In genomic region chr1:19664453-19665043, GRCh38 we compare ENCODE assay signal across 1 cellular context.
TF ChIP-seq lines count a peak whose summit lies in the region.

Gene HTR6 (plus strand): TSS chr1:19664875. CDS start chr1:19665754, 879 bp downstream.

TF ChIP-seq in HEK293, 187 proteins besides CTCF, POLR2A, EP300 and RAD21 (continued from another document):
- TF ChIP-seq TSHZ1 (tag by site-specific recombination; IDR thresholded peaks at IDR 0.05; ENCODE audit: borderline replicate concordance) (no peak), ZEB2 (tag by site-specific recombination; IDR thresholded peaks at IDR 0.05) (no peak), KLF9 (tag by site-specific recombination; IDR thresholded peaks at IDR 0.05; ENCODE audit: low read depth) (0 out of 2 replicates have a peak, but pooled peaks have one; percentile 37), WT1 (tag by site-specific recombination; IDR thresholded peaks at IDR 0.05) (no peak), ZNF140 (tag by site-specific recombination; IDR thresholded peaks at IDR 0.05) (no peak), ZBTB7A (tag by site-specific recombination; IDR thresholded peaks at IDR 0.05; ENCODE audit: low read depth) (peak; percentile 40; the same call in 1 of the 2 replicates), ZNF785 (tag by site-specific recombination; IDR thresholded peaks at IDR 0.05) (no peak), GLIS2 (tag by site-specific recombination; IDR thresholded peaks at IDR 0.05) (peak; percentile 33; the same call in 1 of the 2 replicates), SP2 (tag by site-specific recombination; IDR thresholded peaks at IDR 0.05) (peak; percentile 40), GLIS1 (tag by site-specific recombination; IDR thresholded peaks at IDR 0.05) (peak; percentile 50), GLI4 (tag by site-specific recombination; IDR thresholded peaks at IDR 0.05) (no peak), ZNF211 (tag by site-specific recombination; IDR thresholded peaks at IDR 0.05; ENCODE audit: low read depth) (no peak)
- TF ChIP-seq, protein P1, sequence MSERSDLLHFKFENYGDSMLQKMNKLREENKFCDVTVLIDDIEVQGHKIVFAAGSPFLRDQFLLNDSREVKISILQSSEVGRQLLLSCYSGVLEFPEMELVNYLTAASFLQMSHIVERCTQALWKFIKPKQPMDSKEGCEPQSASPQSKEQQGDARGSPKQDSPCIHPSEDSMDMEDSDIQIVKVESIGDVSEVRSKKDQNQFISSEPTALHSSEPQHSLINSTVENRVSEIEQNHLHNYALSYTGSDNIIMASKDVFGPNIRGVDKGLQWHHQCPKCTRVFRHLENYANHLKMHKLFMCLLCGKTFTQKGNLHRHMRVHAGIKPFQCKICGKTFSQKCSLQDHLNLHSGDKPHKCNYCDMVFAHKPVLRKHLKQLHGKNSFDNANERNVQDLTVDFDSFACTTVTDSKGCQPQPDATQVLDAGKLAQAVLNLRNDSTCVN (tag by site-specific recombination; optimal IDR thresholded peaks at IDR 0.05), result peak; percentile 36
TF ChIP-seq in HEK293: peak in this region for 13.
